ENCODE assay signal across 16 cellular contexts in genomic region chr4:2672700-2673099, GRCh38.
DNase-seq lines count a peak whose midpoint lies in the region; ATAC-seq and TF ChIP-seq lines count a peak whose summit lies in the region.
"Had no signal": no experiment of that assay in that cellular context is flagged by ENCODE, and none has a peak within 500 bp of the region (broad histone marks: within the 10 kb centered on the region; RNA-seq: fewer than 3 reads in every experiment).

No MANE protein-coding gene starts in this region.

- no peak overlapping the region for H3K4me3 Mint-ChIP-seq in activated CD8-positive, alpha-beta T cell treated with anti-CD3 and anti-CD28 coated beads for 36 hours
- H3K4me3 Mint-ChIP-seq in stimulated activated effector memory CD8-positive, alpha-beta T cell treated with anti-CD3 and anti-CD28 coated beads, Interleukin-12 subunit alpha, Interleukin-12 subunit beta, amount 100 ng/mL, for 72 hours: no peak overlapping the region
- H3K4me3 Mint-ChIP-seq in endothelial cell (ENCODE audit: unreplicated experiment): no peak overlapping the region
- H3K4me3 Mint-ChIP-seq: activated CD4-positive, alpha-beta T cell treated with anti-CD3 and anti-CD28 coated beads, Interleukin-2, amount 10 ng/mL, durations not matched to agents 7 days and 5 days; activated naive CD8-positive, alpha-beta T cell treated with anti-CD3 and anti-CD28 coated beads, Interleukin-2, amount 10 ng/mL, durations not matched to agents 7 days and 5 days had no signal

- peaks cover 49% of the 10 kb centered on the region for H3K36me3 Mint-ChIP-seq in activated CD8-positive, alpha-beta T cell treated with anti-CD3 and anti-CD28 coated beads for 36 hours (ENCODE audit: low read depth)
- H3K36me3 Mint-ChIP-seq in stimulated activated effector memory CD8-positive, alpha-beta T cell treated with anti-CD3 and anti-CD28 coated beads, Interleukin-12 subunit alpha, Interleukin-12 subunit beta, amount 100 ng/mL, for 72 hours: peaks cover 90% of the 10 kb centered on the region
- H3K36me3 Mint-ChIP-seq in endothelial cell (ENCODE audit: low read depth, unreplicated experiment): peaks cover 38% of the 10 kb centered on the region

- ATAC-seq in activated CD8-positive, alpha-beta T cell treated with anti-CD3 and anti-CD28 coated beads for 36 hours: no peak
- ATAC-seq in stimulated activated effector memory CD8-positive, alpha-beta T cell treated with anti-CD3 and anti-CD28 coated beads, Interleukin-12 subunit alpha, Interleukin-12 subunit beta, amount 100 ng/mL, for 72 hours: no peak
- ATAC-seq: lower lobe of right lung had no signal

- POLR2A ChIA-PET in activated CD8-positive, alpha-beta T cell treated with anti-CD3 and anti-CD28 coated beads for 36 hours (lab: Charles Lee): no interaction called here

- CTCF ChIA-PET in activated CD8-positive, alpha-beta T cell treated with anti-CD3 and anti-CD28 coated beads for 36 hours (lab: Charles Lee): interaction anchor here (1.1 to 1.6 kb wide), 3 partner anchors 12 to 79 kb away, joined by 3 to 5 read pairs (median 4); no protein-coding TSS in a partner anchor

- intact Hi-C loops in activated CD8-positive, alpha-beta T cell treated with anti-CD3 and anti-CD28 coated beads for 36 hours (cut with micrococcal nuclease): no loop called here

- H3K27me3 Mint-ChIP-seq in activated CD8-positive, alpha-beta T cell treated with anti-CD3 and anti-CD28 coated beads for 36 hours: no peaks in the 10 kb centered on the region
- peaks cover 3% of the 10 kb centered on the region for H3K27me3 Mint-ChIP-seq in endothelial cell (ENCODE audit: unreplicated experiment)
- H3K27me3 Mint-ChIP-seq: activated CD4-positive, alpha-beta T cell treated with anti-CD3 and anti-CD28 coated beads, Interleukin-2, amount 10 ng/mL, durations not matched to agents 7 days and 5 days; activated naive CD8-positive, alpha-beta T cell treated with anti-CD3 and anti-CD28 coated beads, Interleukin-2, amount 10 ng/mL, durations not matched to agents 7 days and 5 days had no signal

- H3K4me1 Mint-ChIP-seq in activated CD8-positive, alpha-beta T cell treated with anti-CD3 and anti-CD28 coated beads for 36 hours (ENCODE audit: low read depth): peaks cover 20% of the 10 kb centered on the region
- H3K4me1 Mint-ChIP-seq in stimulated activated effector memory CD8-positive, alpha-beta T cell treated with anti-CD3 and anti-CD28 coated beads, Interleukin-12 subunit alpha, Interleukin-12 subunit beta, amount 100 ng/mL, for 72 hours: peaks cover 32% of the 10 kb centered on the region
- peaks cover 25% of the 10 kb centered on the region for H3K4me1 Mint-ChIP-seq in endothelial cell (ENCODE audit: unreplicated experiment)

- H3K27ac Mint-ChIP-seq in activated CD8-positive, alpha-beta T cell treated with anti-CD3 and anti-CD28 coated beads for 36 hours: peak overlapping the region; percentile 72
- H3K27ac Mint-ChIP-seq in stimulated activated effector memory CD8-positive, alpha-beta T cell treated with anti-CD3 and anti-CD28 coated beads, Interleukin-12 subunit alpha, Interleukin-12 subunit beta, amount 100 ng/mL, for 72 hours: peak overlapping the region; percentile 80
- no peak overlapping the region for H3K27ac Mint-ChIP-seq in endothelial cell (ENCODE audit: unreplicated experiment)
- H3K27ac Mint-ChIP-seq: activated CD4-positive, alpha-beta T cell treated with anti-CD3 and anti-CD28 coated beads, Interleukin-2, amount 10 ng/mL, durations not matched to agents 7 days and 5 days had no signal

- peak; percentile 8 for DNase-seq in NCI-H2029 treated with DMSO at 0.1 percent for 48 hours (lab: John Stamatoyannopoulos, UW)
- DNase-seq in NCI-H2029 (lab: John Stamatoyannopoulos, UW): no peak
- DNase-seq in MV-4-11 (lab: John Stamatoyannopoulos, UW): peak; percentile 70
- DNase-seq in activated CD8-positive, alpha-beta T cell treated with anti-CD3 and anti-CD28 coated beads for 36 hours: no peak
- no peak for DNase-seq in stimulated activated effector memory CD8-positive, alpha-beta T cell treated with anti-CD3 and anti-CD28 coated beads, Interleukin-12 subunit alpha, Interleukin-12 subunit beta, amount 100 ng/mL, for 72 hours (ENCODE audit: low spot score in 2 of 2)
- DNase-seq in putamen (ENCODE audit: low spot score): no peak
- no peak for DNase-seq in endothelial cell (ENCODE audit: low spot score)
- DNase-seq in NCI-H526 treated with DMSO at 0.1 percent for 48 hours (lab: John Stamatoyannopoulos, UW): no peak
- DNase-seq: activated CD4-positive, alpha-beta T cell treated with anti-CD3 and anti-CD28 coated beads, Interleukin-2, amount 10 ng/mL, durations not matched to agents 7 days and 5 days; activated naive CD8-positive, alpha-beta T cell treated with anti-CD3 and anti-CD28 coated beads, Interleukin-2, amount 10 ng/mL, durations not matched to agents 7 days and 5 days; activated T-cell treated with anti-CD3 and anti-CD28 coated beads, Interleukin-2, amount 50 U/mL, for 1 hour; DMS79; HCEC 1CT; lower lobe of right lung; NCI-H446; thyroid gland had no signal

- no peaks in the 10 kb centered on the region for H3K9me3 Mint-ChIP-seq in activated CD8-positive, alpha-beta T cell treated with anti-CD3 and anti-CD28 coated beads for 36 hours
- H3K9me3 Mint-ChIP-seq in stimulated activated effector memory CD8-positive, alpha-beta T cell treated with anti-CD3 and anti-CD28 coated beads, Interleukin-12 subunit alpha, Interleukin-12 subunit beta, amount 100 ng/mL, for 72 hours: no peaks in the 10 kb centered on the region
- H3K9me3 Mint-ChIP-seq in endothelial cell (ENCODE audit: unreplicated experiment): no peaks in the 10 kb centered on the region
- H3K9me3 Mint-ChIP-seq: activated CD4-positive, alpha-beta T cell treated with anti-CD3 and anti-CD28 coated beads, Interleukin-2, amount 10 ng/mL, durations not matched to agents 7 days and 5 days; activated naive CD8-positive, alpha-beta T cell treated with anti-CD3 and anti-CD28 coated beads, Interleukin-2, amount 10 ng/mL, durations not matched to agents 7 days and 5 days had no signal

- no peak for TF ChIP-seq CTCF in activated CD8-positive, alpha-beta T cell treated with anti-CD3 and anti-CD28 coated beads for 36 hours (IDR thresholded peaks at IDR 0.05)
- no peak for TF ChIP-seq CTCF in endothelial cell (IDR thresholded peaks at IDR 0.05; ENCODE audit: unreplicated experiment)

Comparison
In these comparisons a context has a peak if more than half of its experiments do, and no peak if none do; other contexts are left out.
1. DNase-seq: peak in NCI-H2029 treated with DMSO at 0.1 percent for 48 hours (single experiment) and MV-4-11 (single experiment); none in NCI-H2029 (single experiment), activated CD8-positive, alpha-beta T cell treated with anti-CD3 and anti-CD28 coated beads for 36 hours (single experiment), stimulated activated effector memory CD8-positive, alpha-beta T cell treated with anti-CD3 and anti-CD28 coated beads, Interleukin-12 subunit alpha, Interleukin-12 subunit beta, amount 100 ng/mL, for 72 hours (0 of 2), putamen (single experiment), endothelial cell (single experiment) and NCI-H526 treated with DMSO at 0.1 percent for 48 hours (single experiment).